20 cellular contexts compared by ENCODE assay signal in genomic region chr13:77386046-77386445, GRCh38. TPM values are rescaled to one million over a fixed set of nuclear protein-coding genes. Genes with fewer than 3 reads are reported as not detected.
DNase-seq lines count a peak whose midpoint lies in the region; ATAC-seq and TF ChIP-seq lines count a peak whose summit lies in the region.
"Had no signal": no experiment of that assay in that cellular context is flagged by ENCODE, and none has a peak within 500 bp of the region (broad histone marks: within the 10 kb centered on the region; RNA-seq: fewer than 3 reads in every experiment).

No MANE protein-coding gene starts in this region.

- intact Hi-C loops in ascending aorta (cut with DNase I): loop anchor here (2.0 to 5.0 kb wide), 3 partner anchors 93 to 359 kb away; partner anchors contain the start of genes FBXL3 and SLAIN1

- H3K9me3 Mint-ChIP-seq in stimulated activated naive B cell treated with anti-CD40 and anti-IgM and Interleukin-4, amounts not matched to agents 10 μg/mL and 1 μg/mL and 100 μg/mL, for 72 hours: no peaks in the 10 kb centered on the region
- H3K9me3 Mint-ChIP-seq: CD8-positive, alpha-beta memory T cell; T-cell had no signal

- H3K4me1 ChIP-seq in ascending aorta: peaks cover 5 to 18% of the 10 kb centered on the region in 2 donors

- H3K4me3 ChIP-seq in ascending aorta: no peak overlapping the region

- H3K27ac Mint-ChIP-seq in stimulated activated naive B cell treated with anti-CD40 and anti-IgM and Interleukin-4, amounts not matched to agents 10 μg/mL and 1 μg/mL and 100 μg/mL, for 72 hours: peak overlapping the region; percentile 47
- H3K27ac Mint-ChIP-seq: CD8-positive, alpha-beta memory T cell; IgD-negative memory B cell; T-cell had no signal

- H3K4me3 Mint-ChIP-seq in stimulated activated naive B cell treated with anti-CD40 and anti-IgM and Interleukin-4, amounts not matched to agents 10 μg/mL and 1 μg/mL and 100 μg/mL, for 72 hours: no peak overlapping the region
- H3K4me3 Mint-ChIP-seq: CD8-positive, alpha-beta memory T cell; IgD-negative memory B cell; T-cell had no signal

- H3K9me3 ChIP-seq in ascending aorta: no peaks in the 10 kb centered on the region
- H3K9me3 ChIP-seq: SK-N-SH had no signal

- H3K36me3 Mint-ChIP-seq in stimulated activated naive B cell treated with anti-CD40 and anti-IgM and Interleukin-4, amounts not matched to agents 10 μg/mL and 1 μg/mL and 100 μg/mL, for 72 hours: peaks cover 2 to 3% of the 10 kb centered on the region in 2 donors
- H3K36me3 Mint-ChIP-seq: IgD-negative memory B cell, T-cell had no signal

- peaks cover 0 to 5% of the 10 kb centered on the region in 2 donors for H3K27me3 Mint-ChIP-seq in stimulated activated naive B cell treated with anti-CD40 and anti-IgM and Interleukin-4, amounts not matched to agents 10 μg/mL and 1 μg/mL and 100 μg/mL, for 72 hours
- H3K27me3 Mint-ChIP-seq: IgD-negative memory B cell, T-cell had no signal

- DNase-seq in ELR (ENCODE audit: low read depth) (peak; percentile 43), LHCN-M2 (ENCODE audit: low read depth) (peak; percentile 39), ascending aorta (ENCODE audit: low spot score in 2 of 2) (no peak), OCI-M1 (lab: John Stamatoyannopoulos, UW) (no peak)
- no peak for DNase-seq in stimulated activated naive B cell treated with anti-CD40 and anti-IgM and Interleukin-4, amounts not matched to agents 10 μg/mL and 1 μg/mL and 100 μg/mL, for 72 hours
- DNase-seq in activated CD8-positive, alpha-beta memory T cell treated with anti-CD3 and anti-CD28 coated beads for 24 hours: no peak
- DNase-seq in activated CD4-positive, alpha-beta T cell treated with anti-CD3 and anti-CD28 coated beads, Interleukin-2, amount 50 U/mL, for 4 hours: no peak
- DNase-seq: C1 segment of cervical spinal cord; CD8-positive, alpha-beta memory T cell; Karpas-422; NCI-H1105; NCI-H1694 treated with DMSO at 0.1 percent for 48 hours; NCI-H510A treated with DMSO at 0.1 percent for 48 hours; NCI-H774; RPMI8226; SHP77 treated with DMSO at 0.1 percent for 48 hours; SK-N-SH; T-cell had no signal

- peaks cover 9 to 26% of the 10 kb centered on the region in 2 donors for H3K4me1 Mint-ChIP-seq in stimulated activated naive B cell treated with anti-CD40 and anti-IgM and Interleukin-4, amounts not matched to agents 10 μg/mL and 1 μg/mL and 100 μg/mL, for 72 hours

- ATAC-seq in stimulated activated naive B cell treated with anti-CD40 and anti-IgM and Interleukin-4, amounts not matched to agents 10 μg/mL and 1 μg/mL and 100 μg/mL, for 72 hours (replicated peaks): peak in 1 of 2 donors; percentile 25
- ATAC-seq in GM18498 (IDR thresholded peaks at IDR 0.05; ENCODE audit: unreplicated experiment): no peak
- ATAC-seq: T-cell had no signal

- no peak for TF ChIP-seq CTCF in ascending aorta (IDR thresholded peaks at IDR 0.05)

- H3K27me3 ChIP-seq in ascending aorta: no peaks in the 10 kb centered on the region

- peak overlapping the region; percentile 73 to 89 for H3K27ac ChIP-seq in ascending aorta

- no peaks in the 10 kb centered on the region for H3K36me3 ChIP-seq in ascending aorta

RNA-seq across cellular contexts. Expression of gene MYCBP2, which starts 59.2 kb away (rescaled TPM):
- total RNA-seq in LHCN-M2 (2014; rRNA removed): 34.4 and 50.3 TPM in 2 replicates
- 19.0 TPM for polyA plus RNA-seq in LHCN-M2 (2012)
- 264 TPM for total RNA-seq in ascending aorta

Comparison
In these comparisons a context has a peak if more than half of its experiments do, and no peak if none do; other contexts are left out.
1. DNase-seq: peak in ELR (single experiment) and LHCN-M2 (single experiment); none in ascending aorta (0 of 2), stimulated activated naive B cell treated with anti-CD40 and anti-IgM and Interleukin-4, amounts not matched to agents 10 μg/mL and 1 μg/mL and 100 μg/mL, for 72 hours (single experiment), activated CD8-positive, alpha-beta memory T cell treated with anti-CD3 and anti-CD28 coated beads for 24 hours (single experiment), OCI-M1 (single experiment) and activated CD4-positive, alpha-beta T cell treated with anti-CD3 and anti-CD28 coated beads, Interleukin-2, amount 50 U/mL, for 4 hours (0 of 2).